ENCODE assay signal across 23 cellular contexts in the genomic region with DNA sequence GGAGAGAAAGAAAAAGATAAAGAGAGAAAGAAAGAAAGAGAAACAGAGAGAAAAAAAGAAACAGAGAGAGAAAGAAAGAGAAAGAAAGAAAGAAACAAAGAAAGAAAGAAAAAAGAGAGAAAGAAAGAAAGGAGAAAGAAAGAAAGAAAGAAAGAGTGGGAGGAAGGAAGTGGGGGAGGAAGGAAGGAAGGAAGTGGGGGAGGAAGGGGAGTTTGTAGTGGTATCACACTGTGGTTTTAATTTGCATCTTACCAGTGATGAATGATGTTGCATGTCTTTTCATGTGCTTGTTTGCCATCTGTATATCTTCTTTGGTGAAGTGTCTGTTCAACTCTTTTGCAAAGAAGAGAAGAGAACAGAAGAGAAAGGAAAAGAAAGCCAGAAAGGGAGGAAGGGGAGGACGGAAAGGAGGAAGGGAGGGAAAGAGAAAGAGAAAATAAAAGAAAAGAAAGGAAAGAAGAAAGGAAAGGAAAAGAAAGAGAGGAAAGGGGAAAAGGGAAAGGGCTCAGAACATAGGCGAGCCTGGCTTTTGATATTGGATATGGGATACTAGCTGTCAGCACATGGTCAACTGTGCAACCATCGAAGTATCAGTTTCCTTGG.
A peak's percentile ranks its signal among the peaks of the same experiment; 100 is the strongest.
DNase-seq lines count a peak whose midpoint lies in the region; ATAC-seq, FAIRE-seq and TF ChIP-seq lines count a peak whose summit lies in the region.
"Had no signal": no experiment of that assay in that cellular context is flagged by ENCODE, and none has a peak within 500 bp of the region (broad histone marks: within the 10 kb centered on the region; RNA-seq: fewer than 3 reads in every experiment).

No MANE protein-coding gene starts in this region.

- DNase-seq in activated T-cell treated with anti-CD3 and anti-CD28 coated beads, Interleukin-2, amount 50 U/mL, for 4 hours = no peak
- DNase-seq in activated T-cell treated with anti-CD3 and anti-CD28 coated beads, Interleukin-2, amount 50 U/mL, for 1 hour = no peak
- DNase-seq in MM.1S = no peak
- no peak for DNase-seq in GM12878 (ENCODE audit: low read depth, low spot score)
- no peak for DNase-seq in trophoblast cell
- DNase-seq in COLO829 (ENCODE audit: low spot score) = no peak
- no peak for DNase-seq in psoas muscle
- DNase-seq in NK-92 (lab: John Stamatoyannopoulos, UW; ENCODE audit: unreplicated experiment) = no peak
- DNase-seq: activated naive CD4-positive, alpha-beta T cell; body of pancreas; DND-41; kidney glomerular epithelial cell; mesenchymal stem cell; NCI-H187; NCI-H2227 treated with DMSO at 0.1 percent for 48 hours; posterior cingulate gyrus; T-helper 17 cell; tibial artery had no signal

- peak overlapping the region; percentile 16 for H2BK5ac ChIP-seq in trophoblast cell (ENCODE audit: low read depth, low read length, poor library complexity)

- no peaks in the 10 kb centered on the region for H3K9me3 ChIP-seq in MM.1S (replicated peaks; ENCODE audit: insufficient read depth, low read length)
- no peaks in the 10 kb centered on the region for H3K9me3 ChIP-seq in GM12878 (replicated peaks; ENCODE audit: control insufficient read depth, insufficient read depth, low read length)
- H3K9me3 ChIP-seq in trophoblast cell (ENCODE audit: insufficient read depth, low read depth, low read length) = no peaks in the 10 kb centered on the region
- no peaks in the 10 kb centered on the region for H3K9me3 ChIP-seq in psoas muscle
- H3K9me3 ChIP-seq: body of pancreas, HAP-1, SJSA1, tibial artery had no signal

- POLR2A ChIA-PET in GM12878 (lab: Charles Lee) = no interaction called here

- peaks cover 9% of the 10 kb centered on the region for H3K9me3 Mint-ChIP-seq in activated T-cell treated with anti-CD3 and anti-CD28 coated beads, Interleukin-2, amount 50 U/mL, for 4 hours

- H3K4me2 ChIP-seq in MM.1S (ENCODE audit: low read depth, low read length) (peak overlapping the region; percentile 16; the same call in 1 of the 2 replicates), GM12878 (ENCODE audit: control insufficient read depth, insufficient read depth) (no peak overlapping the region), trophoblast cell (ENCODE audit: low read length) (no peak overlapping the region)
- H3K4me2 ChIP-seq: KMS-11 had no signal

- H3K4me3 ChIP-seq in MM.1S (ENCODE audit: low read length) (no peak overlapping the region), GM12878 (no peak overlapping the region), trophoblast cell (ENCODE audit: low read depth, low read length) (no peak overlapping the region), psoas muscle (no peak overlapping the region)
- H3K4me3 ChIP-seq: body of pancreas, HAP-1, SJSA1, tibial artery had no signal

- no peak overlapping the region for H4K8ac ChIP-seq in trophoblast cell (ENCODE audit: low read depth, low read length)

- CTCF ChIA-PET in GM12878 (lab: Yijun Ruan, JAX) = no interaction called here

- H2AK5ac ChIP-seq in trophoblast cell (ENCODE audit: low read length) = peak overlapping the region; percentile 35

- H4K20me1 ChIP-seq in MM.1S (ENCODE audit: insufficient read depth, low read length) (no peaks in the 10 kb centered on the region), GM12878 (ENCODE audit: control insufficient read depth, insufficient read depth) (no peaks in the 10 kb centered on the region)

- H3K36me3 ChIP-seq in MM.1S (replicated peaks; ENCODE audit: insufficient read depth, low read length) (no peaks in the 10 kb centered on the region), GM12878 (ENCODE audit: control insufficient read depth in 2 of 2, insufficient read depth in 2 of 2, low read length in 1 of 2) (no peaks in the 10 kb centered on the region), trophoblast cell (ENCODE audit: control insufficient read depth in 1 of 2, insufficient read depth in 2 of 2, low read length in 2 of 2) (no peaks in the 10 kb centered on the region), psoas muscle (ENCODE audit: insufficient read depth in 1 of 2, low read depth in 1 of 2) (no peaks in the 10 kb centered on the region)
- H3K36me3 ChIP-seq: HAP-1, SJSA1, tibial artery had no signal

- H3K27me3 Mint-ChIP-seq in activated T-cell treated with anti-CD3 and anti-CD28 coated beads, Interleukin-2, amount 50 U/mL, for 4 hours (ENCODE audit: low read depth) = peaks cover 31% of the 10 kb centered on the region

- no peaks in the 10 kb centered on the region for H3K27me3 ChIP-seq in MM.1S (replicated peaks; ENCODE audit: insufficient read depth, low read length)
- peaks cover 2 to 4% of the 10 kb centered on the region in 2 experiments; a peak in 3 of 4 replicates for H3K27me3 ChIP-seq in GM12878 (replicated peaks in 1 of 2; ENCODE audit: control insufficient read depth in 2 of 2, insufficient read depth in 2 of 2, low read length in 1 of 2)
- no peaks in the 10 kb centered on the region for H3K27me3 ChIP-seq in trophoblast cell (ENCODE audit: insufficient read depth, low read length)
- peaks cover 0 to 3% (median 0%) of the 10 kb centered on the region in 3 donors for H3K27me3 ChIP-seq in psoas muscle (ENCODE audit: insufficient read depth in 3 of 3, low read length in 2 of 3)
- H3K27me3 ChIP-seq: body of pancreas, SJSA1 had no signal

- H3K23ac ChIP-seq in trophoblast cell (ENCODE audit: low read length) = no peak overlapping the region

- in situ Hi-C loops in GM12878 (cut with MboI) = no loop called here

- H3K9ac ChIP-seq in MM.1S (ENCODE audit: low read length) (no peak overlapping the region), GM12878 (ENCODE audit: control insufficient read depth, insufficient read depth, low read length) (no peak overlapping the region), trophoblast cell (ENCODE audit: low read length) (no peak overlapping the region)
- H3K9ac ChIP-seq: KMS-11 had no signal

- no peak overlapping the region for H4K12ac ChIP-seq in trophoblast cell (ENCODE audit: low read depth, low read length)

- no peak overlapping the region for H3K14ac ChIP-seq in trophoblast cell (ENCODE audit: low read length)

- H3F3A ChIP-seq in MM.1S (ENCODE audit: insufficient read depth, low read length) = peaks cover 10% of the 10 kb centered on the region

- WGBS in GM12878 (ENCODE audit: insufficient coverage, insufficient replicate concordance, low lambda C conversion rate, missing lambda C conversion rate) = 14% methylated on average over 3 of the region's 3 CpGs
- no CpG with 5 or more reads among the region's 3 CpGs for WGBS in trophoblast cell (ENCODE audit: extremely low coverage, insufficient coverage, insufficient read length)
- 58 to 67% (median 59%) methylated on average over 3 of the region's 3 CpGs for WGBS in psoas muscle, 3 donors

- H3K4me3 Mint-ChIP-seq in activated T-cell treated with anti-CD3 and anti-CD28 coated beads, Interleukin-2, amount 50 U/mL, for 4 hours = peak overlapping the region; percentile 13
- H3K4me3 Mint-ChIP-seq: T-helper 17 cell had no signal

- SMC1A ChIA-PET in GM12878 (lab: Charles Lee; ENCODE audit: uncharacterized antibody, unreplicated experiment) = interaction anchor here (0.8 to 1.3 kb wide), 2 partner anchors 11 to 80 kb away, joined by 3 read pairs; no protein-coding TSS in a partner anchor

- H2BK120ac ChIP-seq in trophoblast cell (ENCODE audit: insufficient read depth, low read length, poor library complexity) = peak overlapping the region; percentile 99

- ATAC-seq in activated T-cell treated with anti-CD3 and anti-CD28 coated beads, Interleukin-2, amount 50 U/mL, for 4 hours = peak; percentile 42 to 64
- ATAC-seq in GM12878 = no peak
- no peak for ATAC-seq in psoas muscle
- ATAC-seq: body of pancreas, Panc1, T-helper 17 cell had no signal

- intact Hi-C loops in GM12878 (cut with micrococcal nuclease; ENCODE audit: unreplicated experiment) = no loop called here
- intact Hi-C loops in psoas muscle (cut with DNase I) = no loop called here

- no peaks in the 10 kb centered on the region for H3K9me2 ChIP-seq in MM.1S (replicated peaks; ENCODE audit: insufficient read depth, low read length)

- no peak for TF ChIP-seq POLR2A in GM12878 (IDR thresholded peaks at IDR 0.05; ENCODE audit: low read depth, low read length)

- no peak for TF ChIP-seq RAD21 in GM12878 (IDR thresholded peaks at IDR 0.05; ENCODE audit: insufficient read depth, low read depth, low read length)

- H3K18ac ChIP-seq in trophoblast cell (ENCODE audit: low read length) = no peak overlapping the region

- H2AFZ ChIP-seq in MM.1S (ENCODE audit: low read length) = no peak overlapping the region
- no peak overlapping the region for H2AFZ ChIP-seq in GM12878 (ENCODE audit: control insufficient read depth, low read depth, low read length)
- H2AFZ ChIP-seq in trophoblast cell (ENCODE audit: insufficient read depth, low read length, poor library complexity) = no peak overlapping the region

- peak overlapping the region; percentile 64 for H4K91ac ChIP-seq in trophoblast cell (ENCODE audit: low read depth, low read length)

- FAIRE-seq in GM12878 (lab: Jason Lieb, UNC) = no peak
- FAIRE-seq: colon had no signal

- BruUV-seq in GM12878 (replicated peaks; lab: Mats Ljungman, UMichigan) = no TSS peak

- H2BK12ac ChIP-seq in trophoblast cell (ENCODE audit: low read length) = peak overlapping the region; percentile 59

- H3K27ac ChIP-seq in MM.1S (ENCODE audit: low read length) = peak overlapping the region; percentile 15; the same call in 1 of the 2 replicates
- H3K27ac ChIP-seq in GM12878 (ENCODE audit: control insufficient read depth, insufficient read depth) = no peak overlapping the region
- no peak overlapping the region for H3K27ac ChIP-seq in trophoblast cell (ENCODE audit: low read depth, low read length)
- no peak overlapping the region for H3K27ac ChIP-seq in psoas muscle
- H3K27ac ChIP-seq: body of pancreas, KMS-11, SJSA1, tibial artery had no signal

- H3K79me1 ChIP-seq in trophoblast cell (ENCODE audit: low read length) = peaks cover 50% of the 10 kb centered on the region

- peaks cover 2% of the 10 kb centered on the region for H3K36me3 Mint-ChIP-seq in activated T-cell treated with anti-CD3 and anti-CD28 coated beads, Interleukin-2, amount 50 U/mL, for 4 hours (ENCODE audit: insufficient read depth)

- TF ChIP-seq CTCF in MM.1S (IDR thresholded peaks at IDR 0.05; ENCODE audit: low read length) (no peak), GM12878 (IDR thresholded peaks at IDR 0.05 in 2 of 3, conservative IDR thresholded peaks at IDR 0.05 in 1 of 3; ENCODE audit: control insufficient read depth in 2 of 3, extremely low read depth in 1 of 3, insufficient read depth in 1 of 3, low read depth in 3 of 3, low read length in 3 of 3) (no peak), psoas muscle (IDR thresholded peaks at IDR 0.05) (no peak)

- H3K4me1 ChIP-seq in MM.1S (ENCODE audit: low read length) (peaks cover 25% of the 10 kb centered on the region), GM12878 (ENCODE audit: control insufficient read depth, insufficient read depth, low read length) (no peaks in the 10 kb centered on the region), trophoblast cell (ENCODE audit: control insufficient read depth in 1 of 2, insufficient read depth in 2 of 2, low read length in 2 of 2) (peaks cover 9 to 23% of the 10 kb centered on the region in 2 experiments), psoas muscle (no peaks in the 10 kb centered on the region)
- H3K4me1 ChIP-seq: HAP-1 had no signal

- H3K79me2 ChIP-seq in MM.1S (ENCODE audit: low read length) (no peaks in the 10 kb centered on the region), GM12878 (ENCODE audit: control insufficient read depth, insufficient read depth, low read length) (no peaks in the 10 kb centered on the region), trophoblast cell (ENCODE audit: control insufficient read depth, insufficient read depth, low read length, poor library complexity) (peaks cover 7% of the 10 kb centered on the region)

- RAD21 ChIA-PET in GM12878 (lab: Charles Lee; ENCODE audit: unreplicated experiment) = no interaction called here

- no peak overlapping the region for H3K4ac ChIP-seq in trophoblast cell (ENCODE audit: low read depth, low read length)

- no peak for TF ChIP-seq EP300 in GM12878 (IDR thresholded peaks at IDR 0.05; ENCODE audit: borderline replicate concordance in 1 of 2, control insufficient read depth in 1 of 2, low read depth in 2 of 2, low read length in 2 of 2)

- H3K4me1 Mint-ChIP-seq in activated T-cell treated with anti-CD3 and anti-CD28 coated beads, Interleukin-2, amount 50 U/mL, for 4 hours (ENCODE audit: low read depth) = peaks cover 29% of the 10 kb centered on the region

Comparison
In these comparisons a context has a peak if more than half of its experiments do, and no peak if none do; other contexts are left out.
1. ATAC-seq: peak in activated T-cell treated with anti-CD3 and anti-CD28 coated beads, Interleukin-2, amount 50 U/mL, for 4 hours (2 of 2); none in GM12878 (single experiment) and psoas muscle (0 of 4).